Comparison of ENCODE assay signal across 1 cellular context in the genomic region with DNA sequence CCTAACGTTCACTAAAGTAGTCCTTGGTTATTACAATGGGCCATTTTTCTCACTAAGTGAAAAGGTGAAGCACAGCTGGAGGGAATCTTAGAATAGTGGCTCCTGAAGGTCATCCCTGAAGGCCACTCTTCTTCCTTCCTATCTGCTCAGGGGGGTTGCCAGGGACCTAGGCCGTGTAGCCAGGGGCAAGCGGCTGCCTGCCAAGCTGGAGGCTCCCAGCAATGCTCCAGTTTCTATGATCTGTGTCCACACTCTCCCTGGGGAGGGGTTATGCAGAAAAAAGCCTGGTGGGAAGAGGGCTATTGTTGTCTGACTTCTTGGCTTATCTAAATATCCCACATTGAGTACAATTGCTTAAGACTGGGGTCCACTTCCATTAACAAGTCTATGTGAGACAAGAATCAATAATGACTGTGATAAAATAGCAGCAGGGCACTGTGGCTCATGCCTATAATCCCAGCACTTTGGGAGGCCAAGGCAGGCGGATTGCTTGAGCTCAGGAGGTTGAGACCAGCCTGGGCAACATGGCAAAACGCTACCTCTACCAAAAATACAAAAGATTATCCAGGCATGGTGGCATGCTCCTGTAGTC.
TF ChIP-seq lines count a peak whose summit lies in the region.

No MANE protein-coding gene starts in this region.

TF ChIP-seq in GM23338, 12 proteins besides CTCF, POLR2A, EP300 and RAD21 (continued from another document):
- TF ChIP-seq, protein P1, sequence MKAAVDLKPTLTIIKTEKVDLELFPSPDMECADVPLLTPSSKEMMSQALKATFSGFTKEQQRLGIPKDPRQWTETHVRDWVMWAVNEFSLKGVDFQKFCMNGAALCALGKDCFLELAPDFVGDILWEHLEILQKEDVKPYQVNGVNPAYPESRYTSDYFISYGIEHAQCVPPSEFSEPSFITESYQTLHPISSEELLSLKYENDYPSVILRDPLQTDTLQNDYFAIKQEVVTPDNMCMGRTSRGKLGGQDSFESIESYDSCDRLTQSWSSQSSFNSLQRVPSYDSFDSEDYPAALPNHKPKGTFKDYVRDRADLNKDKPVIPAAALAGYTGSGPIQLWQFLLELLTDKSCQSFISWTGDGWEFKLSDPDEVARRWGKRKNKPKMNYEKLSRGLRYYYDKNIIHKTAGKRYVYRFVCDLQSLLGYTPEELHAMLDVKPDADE (IDR thresholded peaks at IDR 0.05) = no peak
- no peak for TF ChIP-seq JUNB (IDR thresholded peaks at IDR 0.05; ENCODE audit: unreplicated experiment)
